ENCODE assay signal across 10 cellular contexts in genomic region chrX:70592091-70592490, GRCh38.
DNase-seq lines count a peak whose midpoint lies in the region; ATAC-seq, FAIRE-seq and TF ChIP-seq lines count a peak whose summit lies in the region.
"Had no signal": no experiment of that assay in that cellular context is flagged by ENCODE, and none has a peak within 500 bp of the region (broad histone marks: within the 10 kb centered on the region; RNA-seq: fewer than 3 reads in every experiment).

No MANE protein-coding gene starts in this region.

- ATAC-seq in A549 (peak; percentile 74 to 84; a peak in 4 of 6 replicates), GM21529 (IDR thresholded peaks at IDR 0.05; ENCODE audit: unreplicated experiment) (no peak)
- ATAC-seq: naive thymus-derived CD8-positive, alpha-beta T cell had no signal

- WGBS in A549 (ENCODE audit: missing lambda C conversion rate): 9% methylated on average over 1 of the region's 1 CpG
- WGBS in prostate gland: 100% methylated on average over 1 of the region's 1 CpG

- H3K4me1 ChIP-seq in A549 (peaks cover 9% of the 10 kb centered on the region; the same call in 1 of the 3 replicates), osteoblast (ENCODE audit: insufficient read depth, low read length) (no peaks in the 10 kb centered on the region), prostate gland (replicated peaks) (no peaks in the 10 kb centered on the region)

- H3K4me3 ChIP-seq in A549 (no peak overlapping the region), fibroblast of villous mesenchyme (ENCODE audit: low read depth, low read length) (no peak overlapping the region), osteoblast (ENCODE audit: insufficient read depth, low read length) (no peak overlapping the region), prostate gland (no peak overlapping the region)

- TF ChIP-seq CTCF in A549 (IDR thresholded peaks at IDR 0.05) (no peak), fibroblast of villous mesenchyme (IDR thresholded peaks at IDR 0.05; ENCODE audit: insufficient read depth, low read depth, low read length) (no peak), osteoblast (IDR thresholded peaks at IDR 0.05; ENCODE audit: extremely low read depth, low read depth, low read length) (no peak), prostate gland (IDR thresholded peaks at IDR 0.05) (no peak)

- H3K9me3 ChIP-seq in A549 (no peaks in the 10 kb centered on the region), osteoblast (ENCODE audit: low read depth, low read length) (no peaks in the 10 kb centered on the region), prostate gland (no peaks in the 10 kb centered on the region)

- H3K36me3 ChIP-seq in osteoblast (ENCODE audit: insufficient read depth, low read length) (no peaks in the 10 kb centered on the region), prostate gland (no peaks in the 10 kb centered on the region)

- H3K79me2 ChIP-seq in osteoblast (ENCODE audit: insufficient read depth, low read length): no peaks in the 10 kb centered on the region

- H4K20me1 ChIP-seq in osteoblast (ENCODE audit: insufficient read depth, low read length): no peaks in the 10 kb centered on the region

- H3K9me3 Mint-ChIP-seq in activated CD4-positive, alpha-beta memory T cell treated with anti-CD3 and anti-CD28 coated beads, Interleukin-2, amount 10 ng/mL, durations not matched to agents 7 days and 5 days: peaks cover 2% of the 10 kb centered on the region

- H3K4me2 ChIP-seq in A549 (peak overlapping the region; percentile 48; the same call in 2 of the 3 replicates), osteoblast (ENCODE audit: insufficient read depth, low read length) (no peak overlapping the region)

- peak; percentile 68 for FAIRE-seq in A549 (lab: Jason Lieb, UNC)

- H3K27me3 Mint-ChIP-seq in activated CD4-positive, alpha-beta memory T cell treated with anti-CD3 and anti-CD28 coated beads, Interleukin-2, amount 10 ng/mL, durations not matched to agents 7 days and 5 days: no peaks in the 10 kb centered on the region

- peak overlapping the region; percentile 19 to 33; a peak in 1 of 6 replicates for H3K27ac ChIP-seq in A549
- H3K27ac ChIP-seq in osteoblast (ENCODE audit: low read depth, low read length): no peak overlapping the region
- H3K27ac ChIP-seq in prostate gland: no peak overlapping the region

- H3K4me1 Mint-ChIP-seq in activated CD4-positive, alpha-beta memory T cell treated with anti-CD3 and anti-CD28 coated beads, Interleukin-2, amount 10 ng/mL, durations not matched to agents 7 days and 5 days: peaks cover 17% of the 10 kb centered on the region
- H3K4me1 Mint-ChIP-seq: naive thymus-derived CD8-positive, alpha-beta T cell had no signal

- intact Hi-C loops in prostate gland (cut with DNase I): no loop called here

- H3K27me3 ChIP-seq in osteoblast (ENCODE audit: insufficient read depth, low read length) (no peaks in the 10 kb centered on the region), prostate gland (replicated peaks; ENCODE audit: insufficient read depth) (no peaks in the 10 kb centered on the region)

- peaks cover 6% of the 10 kb centered on the region for H3K36me3 Mint-ChIP-seq in activated CD4-positive, alpha-beta memory T cell treated with anti-CD3 and anti-CD28 coated beads, Interleukin-2, amount 10 ng/mL, durations not matched to agents 7 days and 5 days (ENCODE audit: low read depth)

- CTCF ChIA-PET in A549 (lab: Yijun Ruan, JAX): interaction anchor here (0.5 to 0.7 kb wide), 2 partner anchors 15 to 875 kb away, joined by 3 read pairs; no protein-coding TSS in a partner anchor
- CTCF ChIA-PET in activated CD4-positive, alpha-beta memory T cell treated with anti-CD3 and anti-CD28 coated beads, Interleukin-2, amount 10 ng/mL, durations not matched to agents 7 days and 5 days (lab: Charles Lee): interaction anchor here (1.0 to 1.2 kb wide), 2 partner anchors 73 to 140 kb away, joined by 3 read pairs; no protein-coding TSS in a partner anchor

- H2AFZ ChIP-seq in osteoblast (ENCODE audit: low read length): no peak overlapping the region

- TF ChIP-seq EP300 in A549 (IDR thresholded peaks at IDR 0.05): no peak

- DNase-seq in A549 (ENCODE audit: low read depth in 1 of 2, low spot score in 1 of 2) (peak; percentile 14 to 55), H4 (ENCODE audit: low spot score) (peak; percentile 52), fibroblast of villous mesenchyme (ENCODE audit: low read depth) (peak; percentile 56), inferior parietal cortex (ENCODE audit: extremely low spot score) (no peak), osteoblast (ENCODE audit: insufficient read length, low spot score, missing footprints) (no peak), prostate gland (ENCODE audit: low spot score) (no peak)
- DNase-seq in activated CD4-positive, alpha-beta memory T cell treated with anti-CD3 and anti-CD28 coated beads, Interleukin-2, amount 10 ng/mL, durations not matched to agents 7 days and 5 days: peak; percentile 51
- DNase-seq: COR-L47; naive thymus-derived CD8-positive, alpha-beta T cell had no signal

- peak overlapping the region; percentile 47 for H3K27ac Mint-ChIP-seq in activated CD4-positive, alpha-beta memory T cell treated with anti-CD3 and anti-CD28 coated beads, Interleukin-2, amount 10 ng/mL, durations not matched to agents 7 days and 5 days
- H3K27ac Mint-ChIP-seq: naive thymus-derived CD8-positive, alpha-beta T cell had no signal

- TF ChIP-seq POLR2A in A549 (IDR thresholded peaks at IDR 0.05; ENCODE audit: low read length) (no peak), prostate gland (IDR thresholded peaks at IDR 0.05) (no peak)

- POLR2A ChIA-PET in A549 (lab: Yijun Ruan, JAX): no interaction called here
- POLR2A ChIA-PET in activated CD4-positive, alpha-beta memory T cell treated with anti-CD3 and anti-CD28 coated beads, Interleukin-2, amount 10 ng/mL, durations not matched to agents 7 days and 5 days (lab: Charles Lee): interaction anchor here (0.7 to 1.4 kb wide), 2 partner anchors 136 to 1055 kb away, joined by 3 read pairs; no protein-coding TSS in a partner anchor

- no peak overlapping the region for H3K4me3 Mint-ChIP-seq in activated CD4-positive, alpha-beta memory T cell treated with anti-CD3 and anti-CD28 coated beads, Interleukin-2, amount 10 ng/mL, durations not matched to agents 7 days and 5 days
- H3K4me3 Mint-ChIP-seq: naive thymus-derived CD8-positive, alpha-beta T cell had no signal

- no peak for TF ChIP-seq RAD21 in A549 (conservative IDR thresholded peaks at IDR 0.05 in 1 of 2, IDR thresholded peaks at IDR 0.05 in 1 of 2)

TF ChIP-seq in A549, 52 proteins besides CTCF, POLR2A, EP300 and RAD21:
- TF ChIP-seq RNF2 (IDR thresholded peaks at IDR 0.05; ENCODE audit: borderline replicate concordance, low read depth): no peak
- TF ChIP-seq FOSL2 (IDR thresholded peaks at IDR 0.05): no peak
- TF ChIP-seq FOSL2 (CRISPR knock-in tag; IDR thresholded peaks at IDR 0.05): 0 out of 2 replicates have a peak, but pooled peaks have one; percentile 11
- no peak for TF ChIP-seq HOXB13 (CRISPR knock-in tag; IDR thresholded peaks at IDR 0.05; ENCODE audit: low read depth)
- no peak for TF ChIP-seq ESRRA (IDR thresholded peaks at IDR 0.05; ENCODE audit: borderline replicate concordance, low read length)
- TF ChIP-seq TFCP2L1 (CRISPR knock-in tag; IDR thresholded peaks at IDR 0.05): no peak

Comparison
In these comparisons a context has a peak if more than half of its experiments do, and no peak if none do; other contexts are left out.
1. DNase-seq: peak in A549 (2 of 2), H4 (single experiment), activated CD4-positive, alpha-beta memory T cell treated with anti-CD3 and anti-CD28 coated beads, Interleukin-2, amount 10 ng/mL, durations not matched to agents 7 days and 5 days (single experiment) and fibroblast of villous mesenchyme (single experiment); none in inferior parietal cortex (single experiment), osteoblast (single experiment) and prostate gland (single experiment).
2. H3K27ac ChIP-seq: peak in A549 (2 of 2); none in osteoblast (single experiment) and prostate gland (0 of 2).